1 cellular context compared by ENCODE assay signal in the genomic region with DNA sequence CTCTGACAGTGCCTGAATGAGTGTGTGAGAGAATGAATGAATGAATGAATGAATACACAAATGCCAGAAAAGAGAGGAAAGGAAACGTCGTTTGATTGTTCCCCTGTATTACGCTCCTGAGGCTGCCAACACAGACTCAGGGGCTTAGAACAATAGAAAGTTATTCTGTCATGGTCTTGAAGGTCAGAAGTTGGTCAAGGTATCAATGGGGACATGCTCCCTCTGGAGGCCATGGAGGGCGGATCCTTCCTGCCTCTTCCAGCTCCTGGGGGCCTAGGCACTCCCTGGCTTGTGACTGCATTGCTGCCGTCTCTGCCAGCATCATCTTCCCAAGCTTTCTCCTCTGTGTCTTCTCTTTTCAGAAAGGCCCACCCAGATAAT.
TF ChIP-seq lines count a peak whose summit lies in the region.

No MANE protein-coding gene starts in this region.

TF ChIP-seq in HCT116, 20 proteins besides CTCF, POLR2A, EP300 and RAD21 (continued from another document):
- TF ChIP-seq, protein P1, sequence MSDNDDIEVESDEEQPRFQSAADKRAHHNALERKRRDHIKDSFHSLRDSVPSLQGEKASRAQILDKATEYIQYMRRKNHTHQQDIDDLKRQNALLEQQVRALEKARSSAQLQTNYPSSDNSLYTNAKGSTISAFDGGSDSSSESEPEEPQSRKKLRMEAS (IDR thresholded peaks at IDR 0.05), result no peak
- TF ChIP-seq EGR1 (IDR thresholded peaks at IDR 0.05; ENCODE audit: low read depth) (no peak), EZH2 (IDR thresholded peaks at IDR 0.05) (no peak), CBX3 (IDR thresholded peaks at IDR 0.05; ENCODE audit: low read depth) (no peak), CEBPB (IDR thresholded peaks at IDR 0.05; ENCODE audit: low read depth) (no peak), ZNF274 (IDR thresholded peaks at IDR 0.05; ENCODE audit: low read depth, low read length) (no peak)
TF ChIP-seq in HCT116: peak in this region for 0.
